ENCODE assay signal across 11 cellular contexts in genomic region chr17:21377821-21378396, GRCh38. TPM values are rescaled to one million over a fixed set of nuclear protein-coding genes. Genes with fewer than 3 reads are reported as not detected.
DNase-seq lines count a peak whose midpoint lies in the region; ATAC-seq and TF ChIP-seq lines count a peak whose summit lies in the region.
"Had no signal": no experiment of that assay in that cellular context is flagged by ENCODE, and none has a peak within 500 bp of the region (broad histone marks: within the 10 kb centered on the region; RNA-seq: fewer than 3 reads in every experiment).

No MANE protein-coding gene starts in this region.

- H3K9ac ChIP-seq in HCT116 (ENCODE audit: low read length), result no peak overlapping the region

- H3K36me3 Mint-ChIP-seq in stimulated activated effector memory CD8-positive, alpha-beta T cell treated with anti-CD3 and anti-CD28 coated beads, Interleukin-12 subunit alpha, Interleukin-12 subunit beta, amount 100 ng/mL, for 72 hours, result no peaks in the 10 kb centered on the region
- no peaks in the 10 kb centered on the region for H3K36me3 Mint-ChIP-seq in Caco-2 (ENCODE audit: insufficient read depth, unreplicated experiment)

- no peaks in the 10 kb centered on the region for H4K20me1 ChIP-seq in HCT116 (ENCODE audit: insufficient read depth)

- H3K36me3 ChIP-seq in HCT116 (ENCODE audit: control insufficient read depth in 1 of 2, insufficient read depth in 2 of 2, low read length in 2 of 2) (no peaks in the 10 kb centered on the region), lower lobe of right lung (no peaks in the 10 kb centered on the region), Caco-2 (ENCODE audit: control insufficient read depth, insufficient read depth, low read length) (no peaks in the 10 kb centered on the region)

- BruUV-seq in HCT116 (replicated peaks; lab: Mats Ljungman, UMichigan) (TSS peak; percentile 32), Caco-2 (replicated peaks; lab: Mats Ljungman, UMichigan) (no TSS peak)

- no peak for DNase-seq in HCT116 (ENCODE audit: low read depth, low spot score)
- no peak for DNase-seq in astrocyte of the spinal cord (ENCODE audit: low read depth, low spot score)
- DNase-seq in lower lobe of right lung, result no peak
- DNase-seq in stimulated activated effector memory CD8-positive, alpha-beta T cell treated with anti-CD3 and anti-CD28 coated beads, Interleukin-12 subunit alpha, Interleukin-12 subunit beta, amount 100 ng/mL, for 72 hours (ENCODE audit: low spot score in 2 of 2), result no peak
- no peak for DNase-seq in Caco-2
- DNase-seq in GM13976 (ENCODE audit: low spot score), result no peak
- DNase-seq: activated CD4-positive, alpha-beta T cell treated with anti-CD3 and anti-CD28 coated beads, Interleukin-2, amount 10 ng/mL, durations not matched to agents 24 days and 14 days; HFFc6; NCI-H1694 treated with DMSO at 0.1 percent for 48 hours had no signal

- RAD21 ChIA-PET in HCT116 (lab: Charles Lee; ENCODE audit: low non-redundant PET in 1 of 2, low total read pairs in 2 of 2, uncharacterized antibody in 2 of 2, unreplicated experiment in 2 of 2), result no interaction called here

- TF ChIP-seq RAD21 in HCT116 (IDR thresholded peaks at IDR 0.05; ENCODE audit: low read depth), result no peak

- no peak overlapping the region for H3K27ac Mint-ChIP-seq in stimulated activated effector memory CD8-positive, alpha-beta T cell treated with anti-CD3 and anti-CD28 coated beads, Interleukin-12 subunit alpha, Interleukin-12 subunit beta, amount 100 ng/mL, for 72 hours
- H3K27ac Mint-ChIP-seq in Caco-2 (ENCODE audit: unreplicated experiment), result no peak overlapping the region
- H3K27ac Mint-ChIP-seq: activated CD4-positive, alpha-beta T cell treated with anti-CD3 and anti-CD28 coated beads, Interleukin-2, amount 10 ng/mL, durations not matched to agents 24 days and 14 days; HFFc6 had no signal

- no peaks in the 10 kb centered on the region for H3K9me3 ChIP-seq in HCT116 (ENCODE audit: control insufficient read depth in 1 of 2, insufficient read depth in 1 of 2, low read depth in 1 of 2, low read length in 2 of 2)
- no peaks in the 10 kb centered on the region for H3K9me3 ChIP-seq in lower lobe of right lung
- H3K9me3 ChIP-seq in Caco-2, result no peaks in the 10 kb centered on the region

- TF ChIP-seq CTCF in HCT116 (IDR thresholded peaks at IDR 0.05 in 2 of 3, conservative IDR thresholded peaks at IDR 0.05 in 1 of 3; ENCODE audit: borderline replicate concordance in 1 of 3, insufficient read depth in 1 of 3, low read depth in 2 of 3, low read length in 2 of 3) (no peak), astrocyte of the spinal cord (IDR thresholded peaks at IDR 0.05; ENCODE audit: low read depth, low read length) (peak; percentile 7), lower lobe of right lung (IDR thresholded peaks at IDR 0.05) (no peak), Caco-2 (IDR thresholded peaks at IDR 0.05; ENCODE audit: insufficient read depth in 1 of 2, low read depth in 1 of 2, low read length in 1 of 2, severe bottlenecking in 1 of 2, unreplicated experiment in 1 of 2) (no peak), GM13976 (IDR thresholded peaks at IDR 0.05; ENCODE audit: borderline replicate concordance, control extremely low read depth, extremely low read depth, insufficient read depth, missing control alignments) (no peak)

- H3K4me1 ChIP-seq in HCT116 (ENCODE audit: control insufficient read depth in 1 of 2, insufficient read depth in 2 of 2, low read length in 2 of 2) (peaks cover 7 to 22% of the 10 kb centered on the region in 2 experiments; a peak in 2 of 4 replicates), lower lobe of right lung (peaks cover 24% of the 10 kb centered on the region), Caco-2 (0 out of 2 replicates have a peak, but pooled peaks cover 9% of the 10 kb centered on the region)

- no peak for ATAC-seq in HCT116
- no peak for ATAC-seq in lower lobe of right lung
- ATAC-seq in stimulated activated effector memory CD8-positive, alpha-beta T cell treated with anti-CD3 and anti-CD28 coated beads, Interleukin-12 subunit alpha, Interleukin-12 subunit beta, amount 100 ng/mL, for 72 hours, result no peak
- ATAC-seq in HG02798 (IDR thresholded peaks at IDR 0.05; ENCODE audit: poor library complexity, unreplicated experiment), result no peak

- intact Hi-C loops in HCT116 (cut with micrococcal nuclease), result no loop called here
- intact Hi-C loops in lower lobe of right lung (cut with DNase I), result no loop called here
- intact Hi-C loops in Caco-2 (cut with micrococcal nuclease; ENCODE audit: unreplicated experiment), result loop anchor here (10.0 kb wide), 1 partner anchor 93 kb away; the partner anchor contains the start of gene MAP2K3

- peaks cover 5% of the 10 kb centered on the region for H3K27me3 Mint-ChIP-seq in Caco-2 (ENCODE audit: insufficient read depth, unreplicated experiment)

- H3K4me1 Mint-ChIP-seq in stimulated activated effector memory CD8-positive, alpha-beta T cell treated with anti-CD3 and anti-CD28 coated beads, Interleukin-12 subunit alpha, Interleukin-12 subunit beta, amount 100 ng/mL, for 72 hours, result peaks cover 6% of the 10 kb centered on the region
- H3K4me1 Mint-ChIP-seq in Caco-2 (ENCODE audit: low read depth, unreplicated experiment), result no peaks in the 10 kb centered on the region

- no peaks in the 10 kb centered on the region for H3K9me2 ChIP-seq in HCT116 (ENCODE audit: insufficient read depth)

- CTCF ChIA-PET in HCT116 (lab: Charles Lee), result no interaction called here
- CTCF ChIA-PET in Caco-2 (lab: Charles Lee), result interaction anchor here (0.5 kb wide), 1 partner anchor 135 kb away, joined by 3 read pairs; no protein-coding TSS in a partner anchor

- peak overlapping the region; percentile 46 for H3K4me3 Mint-ChIP-seq in stimulated activated effector memory CD8-positive, alpha-beta T cell treated with anti-CD3 and anti-CD28 coated beads, Interleukin-12 subunit alpha, Interleukin-12 subunit beta, amount 100 ng/mL, for 72 hours
- H3K4me3 Mint-ChIP-seq in Caco-2 (ENCODE audit: unreplicated experiment), result no peak overlapping the region
- H3K4me3 Mint-ChIP-seq: activated CD4-positive, alpha-beta T cell treated with anti-CD3 and anti-CD28 coated beads, Interleukin-2, amount 10 ng/mL, durations not matched to agents 24 days and 14 days had no signal

- H3K9me3 Mint-ChIP-seq in stimulated activated effector memory CD8-positive, alpha-beta T cell treated with anti-CD3 and anti-CD28 coated beads, Interleukin-12 subunit alpha, Interleukin-12 subunit beta, amount 100 ng/mL, for 72 hours, result no peaks in the 10 kb centered on the region
- H3K9me3 Mint-ChIP-seq in Caco-2 (ENCODE audit: unreplicated experiment), result no peaks in the 10 kb centered on the region
- H3K9me3 Mint-ChIP-seq: activated CD4-positive, alpha-beta T cell treated with anti-CD3 and anti-CD28 coated beads, Interleukin-2, amount 10 ng/mL, durations not matched to agents 24 days and 14 days; HFFc6 had no signal

- no peak overlapping the region for H3K4me3 ChIP-seq in HCT116 (replicated peaks in 1 of 2; ENCODE audit: low read depth in 1 of 2, low read length in 2 of 2)
- H3K4me3 ChIP-seq in astrocyte of the spinal cord (ENCODE audit: low read depth, low read length), result no peak overlapping the region
- peak overlapping the region; percentile 52 for H3K4me3 ChIP-seq in lower lobe of right lung
- no peak overlapping the region for H3K4me3 ChIP-seq in Caco-2 (ENCODE audit: low read depth, low read length)

- POLR2A ChIA-PET in HCT116 (lab: Charles Lee), result no interaction called here
- POLR2A ChIA-PET in Caco-2 (lab: Charles Lee), result no interaction called here

- H3K79me2 ChIP-seq in HCT116 (ENCODE audit: insufficient read depth, low read length), result no peaks in the 10 kb centered on the region

- no peak overlapping the region; the same call in 1 of the 2 replicates for H3K27ac ChIP-seq in HCT116 (ENCODE audit: low read depth, low read length)
- H3K27ac ChIP-seq in lower lobe of right lung, result no peak overlapping the region
- H3K27ac ChIP-seq: HL-60 had no signal

- H2AFZ ChIP-seq in HCT116 (ENCODE audit: low read depth, low read length, poor library complexity, severe bottlenecking), result no peak overlapping the region

- H3K27me3 ChIP-seq in HCT116 (ENCODE audit: insufficient read depth, low read length), result no peaks in the 10 kb centered on the region
- peaks cover 44% of the 10 kb centered on the region for H3K27me3 ChIP-seq in lower lobe of right lung (ENCODE audit: low read depth)
- H3K27me3 ChIP-seq in Caco-2 (replicated peaks; ENCODE audit: control insufficient read depth, insufficient read depth, low read length), result no peaks in the 10 kb centered on the region

- H3K4me2 ChIP-seq in HCT116 (ENCODE audit: low read length), result peak overlapping the region; percentile 94

- no peak for TF ChIP-seq POLR2A in HCT116 (IDR thresholded peaks at IDR 0.05; ENCODE audit: borderline replicate concordance, extremely low read depth, insufficient read depth, insufficient read length)

- in situ Hi-C loops in astrocyte of the spinal cord (cut with HindIII; ENCODE audit: low sequenced_read_pairs) (no loop called here), GM13976 (cut with MboI; ENCODE audit: low sequenced_read_pairs, unreplicated experiment) (no loop called here)

TF ChIP-seq in HCT116, 20 proteins besides CTCF, POLR2A, EP300 and RAD21:
- TF ChIP-seq ATF3 (IDR thresholded peaks at IDR 0.05), result no peak
- no peak for TF ChIP-seq EZH2 (IDR thresholded peaks at IDR 0.05)
- no peak for TF ChIP-seq ZFX (IDR thresholded peaks at IDR 0.05)
- no peak for TF ChIP-seq POLR2AphosphoS5 (IDR thresholded peaks at IDR 0.05; ENCODE audit: low read depth, low read length)
TF ChIP-seq in HCT116: peak in this region for 0.

RNA-seq across cellular contexts. Expression of gene KCNJ12, which starts 1.8 kb away (rescaled TPM):
- 5.8 TPM for total RNA-seq in HCT116 (2021; ENCODE audit: unreplicated experiment)
- polyA plus RNA-seq in HCT116 (2012), result 4.2 and 5.1 TPM in 2 replicates
- total RNA-seq in lower lobe of right lung, result 1.9 TPM
- 0.07 and 0.14 TPM in 2 replicates for total RNA-seq in Caco-2 (2022)
- total RNA-seq: activated CD4-positive, alpha-beta T cell treated with anti-CD3 and anti-CD28 coated beads, Interleukin-2, amount 10 ng/mL, durations not matched to agents 24 days and 14 days; HFFc6 had no signal
